Comparison of ENCODE assay signal across 8 cellular contexts in genomic region chr18:36187138-36187825, GRCh38. TPM values are rescaled to one million over a fixed set of nuclear protein-coding genes. Genes with fewer than 3 reads are reported as not detected.
A peak's percentile ranks its signal among the peaks of the same experiment; 100 is the strongest.
DNase-seq lines count a peak whose midpoint lies in the region; ATAC-seq and TF ChIP-seq lines count a peak whose summit lies in the region.

TSS of gene MOCOS (plus strand) at chr18:36187497. CDS start at chr18:36187540, 43 bp downstream.

- peak; percentile 53 to 96 (median 91) for DNase-seq in Peyer's patch
- peak; percentile 51 to 71 for DNase-seq in activated naive CD4-positive, alpha-beta T cell treated with anti-CD3 and anti-CD28 coated beads, Interleukin-2, amount 50 U/mL, for 72 hours (ENCODE audit: low spot score in 2 of 2)
- peak; percentile 88 for DNase-seq in Right ventricle myocardium superior
- DNase-seq in GM19240 (ENCODE audit: insufficient read length, low spot score): no peak

- H3K4me3 ChIP-seq in Peyer's patch (peak within 1 kb of the TSS; percentile 61 to 87 (median 72)), parathyroid adenoma (ENCODE audit: low read depth, low read length) (peak within 1 kb of the TSS; percentile 67)

- peak within 1 kb of the TSS; percentile 82 for H2AFZ ChIP-seq in parathyroid adenoma

- peak within 1 kb of the TSS in 1 of 2 donors; percentile 19 for H3K27ac Mint-ChIP-seq in activated naive CD4-positive, alpha-beta T cell treated with anti-CD3 and anti-CD28 coated beads, Interleukin-2, amount 50 U/mL, for 72 hours

- peak; percentile 90 to 91 for TF ChIP-seq POLR2A in Peyer's patch (IDR thresholded peaks at IDR 0.05)

- peak within 1 kb of the TSS; percentile 60 for H3K27ac ChIP-seq in 22Rv1
- H3K27ac ChIP-seq in Peyer's patch: peak within 1 kb of the TSS; percentile 40 to 90 (median 62)
- H3K27ac ChIP-seq in parathyroid adenoma: peak within 1 kb of the TSS; percentile 39

- peaks cover 0 to 15% of the 10 kb centered on the region in 2 donors for H3K36me3 Mint-ChIP-seq in activated naive CD4-positive, alpha-beta T cell treated with anti-CD3 and anti-CD28 coated beads, Interleukin-2, amount 50 U/mL, for 72 hours

- H3K36me3 ChIP-seq in Peyer's patch (no peaks in the 10 kb centered on the region), parathyroid adenoma (ENCODE audit: control insufficient read depth, insufficient read depth, low read length) (no peaks in the 10 kb centered on the region)

- intact Hi-C loops in Right ventricle myocardium superior (cut with DNase I): loop anchor here (10.0 kb wide), 1 partner anchor 98 kb away; no protein-coding TSS in a partner anchor

- no peak for TF ChIP-seq CTCF in 22Rv1 (IDR thresholded peaks at IDR 0.05)
- TF ChIP-seq CTCF in Peyer's patch (IDR thresholded peaks at IDR 0.05): no peak
- TF ChIP-seq CTCF in parathyroid adenoma (IDR thresholded peaks at IDR 0.05): no peak

- H3K27me3 ChIP-seq in Peyer's patch (no peaks in the 10 kb centered on the region), parathyroid adenoma (ENCODE audit: control insufficient read depth, insufficient read depth, low read length) (no peaks in the 10 kb centered on the region)

- H3K9me3 ChIP-seq in Peyer's patch: no peaks in the 10 kb centered on the region
- H3K9me3 ChIP-seq in parathyroid adenoma (ENCODE audit: control insufficient read depth, low read length): no peaks in the 10 kb centered on the region

- no peaks in the 10 kb centered on the region for H3K79me2 ChIP-seq in parathyroid adenoma

- ATAC-seq in GM18511 (IDR thresholded peaks at IDR 0.05; ENCODE audit: unreplicated experiment) (peak; percentile 90), HG03039 (IDR thresholded peaks at IDR 0.05; ENCODE audit: unreplicated experiment) (peak; percentile 82), Right ventricle myocardium superior (ENCODE audit: poor library complexity) (peak; percentile 98)
- peak; percentile 77 to 92 for ATAC-seq in activated naive CD4-positive, alpha-beta T cell treated with anti-CD3 and anti-CD28 coated beads, Interleukin-2, amount 50 U/mL, for 72 hours

- H3K9me3 Mint-ChIP-seq in activated naive CD4-positive, alpha-beta T cell treated with anti-CD3 and anti-CD28 coated beads, Interleukin-2, amount 50 U/mL, for 72 hours: no peaks in the 10 kb centered on the region

- H3K9ac ChIP-seq in parathyroid adenoma: no peak within 1 kb of the TSS

- peaks cover 0 to 17% (median 5%) of the 10 kb centered on the region in 4 donors for H3K4me1 ChIP-seq in Peyer's patch
- peaks cover 5% of the 10 kb centered on the region for H3K4me1 ChIP-seq in parathyroid adenoma

- peak within 1 kb of the TSS; percentile 80 for H3K4me2 ChIP-seq in parathyroid adenoma (ENCODE audit: low read length)

RNA-seq across cellular contexts. Expression of gene MOCOS, which starts in this region (rescaled TPM):
- 10 to 100 TPM in 3 of 4 donors, 1 to 10 TPM in 1; 5.0 to 34.0 (median 25.4) TPM for total RNA-seq in Peyer's patch
- under 1 TPM; 0.19 to 0.36 TPM for total RNA-seq in activated naive CD4-positive, alpha-beta T cell treated with anti-CD3 and anti-CD28 coated beads, Interleukin-2, amount 50 U/mL, for 72 hours
- total RNA-seq in Right ventricle myocardium superior: 0.40 TPM

Comparison
In these comparisons a context has a peak if more than half of its experiments do, and no peak if none do; other contexts are left out.
1. Peak in DNase-seq and ATAC-seq in activated naive CD4-positive, alpha-beta T cell treated with anti-CD3 and anti-CD28 coated beads, Interleukin-2, amount 50 U/mL, for 72 hours; RNA of the gene not detected or under 1 TPM.
2. Peak in DNase-seq and ATAC-seq in Right ventricle myocardium superior; RNA of the gene not detected or under 1 TPM.